In genomic region chr21:26961704-26962103, GRCh38 we compare ENCODE assay signal across 11 cellular contexts. TPM values are rescaled to one million over a fixed set of nuclear protein-coding genes. Genes with fewer than 3 reads are reported as not detected.
DNase-seq lines count a peak whose midpoint lies in the region; ATAC-seq and TF ChIP-seq lines count a peak whose summit lies in the region.
"Had no signal": no experiment of that assay in that cellular context is flagged by ENCODE, and none has a peak within 500 bp of the region (broad histone marks: within the 10 kb centered on the region; RNA-seq: fewer than 3 reads in every experiment).

No MANE protein-coding gene starts in this region.

- H3K27ac ChIP-seq in DOHH2 (ENCODE audit: low read depth, low read length) (no peak overlapping the region), KMS-11 (no peak overlapping the region), mesenchymal stem cell (ENCODE audit: low read length, poor library complexity, severe bottlenecking) (no peak overlapping the region), transverse colon (peak overlapping the region in 1 of 4 donors; percentile 72), RWPE1 (no peak overlapping the region)

- no peak for ATAC-seq in sciatic nerve

- CTCF ChIA-PET in RWPE1 (lab: Yijun Ruan, JAX) = no interaction called here

- H3K9ac ChIP-seq in KMS-11 = no peak overlapping the region
- H3K9ac ChIP-seq in mesenchymal stem cell (ENCODE audit: low read length) = peak overlapping the region; percentile 94

- H4K91ac ChIP-seq in mesenchymal stem cell (ENCODE audit: low read length) = no peak overlapping the region

- TF ChIP-seq EP300 in transverse colon (IDR thresholded peaks at IDR 0.05; ENCODE audit: low read depth) = no peak

- peaks cover 10% of the 10 kb centered on the region for H3K79me1 ChIP-seq in mesenchymal stem cell (replicated peaks; ENCODE audit: low read length, poor library complexity, severe bottlenecking)

- 60% methylated on average over 4 of the region's 4 CpGs for WGBS in mesenchymal stem cell
- WGBS in transverse colon (ENCODE audit: low coverage in 1 of 2), 2 donors = 50 to 53% methylated on average over 2 to 4 of the region's 4 CpGs

- intact Hi-C loops in transverse colon (cut with DNase I; ENCODE audit: low total_unique reads) (no loop called here), sciatic nerve (cut with DNase I) (no loop called here)

- no peak for TF ChIP-seq POLR2A in transverse colon (IDR thresholded peaks at IDR 0.05)

- TF ChIP-seq CTCF in DOHH2 (IDR thresholded peaks at IDR 0.05; ENCODE audit: low read depth, low read length, poor library complexity, severe bottlenecking) (peak; percentile 17), KMS-11 (conservative IDR thresholded peaks at IDR 0.05; ENCODE audit: low read depth, low read length) (0 out of 2 replicates have a peak, but pooled peaks have one; percentile 8), astrocyte of the spinal cord (IDR thresholded peaks at IDR 0.05; ENCODE audit: low read depth, low read length) (peak; percentile 19), transverse colon (IDR thresholded peaks at IDR 0.05) (peak in 1 of 5 experiments; percentile 8), RWPE1 (conservative IDR thresholded peaks at IDR 0.05; ENCODE audit: low read depth) (no peak)

- H3K9me3 ChIP-seq in DOHH2 (ENCODE audit: control insufficient read depth, insufficient read depth, low read length) (peaks cover 7% of the 10 kb centered on the region; the same call in 1 of the 2 replicates), mesenchymal stem cell (ENCODE audit: control insufficient read depth, low read length) (no peaks in the 10 kb centered on the region), transverse colon (no peaks in the 10 kb centered on the region)

- no peak overlapping the region for H2AFZ ChIP-seq in KMS-11 (ENCODE audit: low read depth)
- no peak overlapping the region for H2AFZ ChIP-seq in mesenchymal stem cell (ENCODE audit: low read depth, low read length)

- H2BK12ac ChIP-seq in mesenchymal stem cell (ENCODE audit: low read length in 2 of 2) = no peak overlapping the region

- no peaks in the 10 kb centered on the region for H3K36me3 ChIP-seq in DOHH2 (ENCODE audit: control insufficient read depth, low read length)
- H3K36me3 ChIP-seq in KMS-11 (ENCODE audit: insufficient read depth) = no peaks in the 10 kb centered on the region
- H3K36me3 ChIP-seq in mesenchymal stem cell (ENCODE audit: control insufficient read depth in 1 of 2, insufficient read depth in 2 of 2, low read depth in 1 of 2, low read length in 2 of 2) = peaks cover 9 to 30% of the 10 kb centered on the region in 2 experiments
- H3K36me3 ChIP-seq in transverse colon = no peaks in the 10 kb centered on the region

- H4K20me1 ChIP-seq in DOHH2 (ENCODE audit: control insufficient read depth, insufficient read depth, low read depth, low read length) (no peaks in the 10 kb centered on the region), KMS-11 (ENCODE audit: insufficient read depth) (no peaks in the 10 kb centered on the region)

- no peak overlapping the region for H2BK120ac ChIP-seq in mesenchymal stem cell (ENCODE audit: low read depth, low read length)

- H2AK5ac ChIP-seq in mesenchymal stem cell (ENCODE audit: low read length, severe bottlenecking) = no peak overlapping the region

- no peak overlapping the region for H4K8ac ChIP-seq in mesenchymal stem cell (ENCODE audit: low read length)

- no peaks in the 10 kb centered on the region for H3K79me2 ChIP-seq in DOHH2 (ENCODE audit: control insufficient read depth, low read length)
- H3K79me2 ChIP-seq in KMS-11 (ENCODE audit: insufficient read depth, low read depth) = no peaks in the 10 kb centered on the region

- no peak overlapping the region for H3K14ac ChIP-seq in mesenchymal stem cell (ENCODE audit: low read length in 2 of 2)

- no peak overlapping the region for H3K18ac ChIP-seq in mesenchymal stem cell (ENCODE audit: low read depth in 1 of 2, low read length in 2 of 2)

- H3K23ac ChIP-seq in mesenchymal stem cell (ENCODE audit: low read length in 2 of 2) = no peak overlapping the region

- no peak overlapping the region for H3K4ac ChIP-seq in mesenchymal stem cell (ENCODE audit: low read depth in 1 of 2, low read length in 2 of 2)

- H2BK15ac ChIP-seq in mesenchymal stem cell (ENCODE audit: low read depth, poor library complexity, severe bottlenecking) = no peak overlapping the region

- no peaks in the 10 kb centered on the region for H3K4me1 ChIP-seq in DOHH2 (ENCODE audit: control insufficient read depth, low read length)
- H3K4me1 ChIP-seq in KMS-11 (ENCODE audit: low read depth, poor library complexity, severe bottlenecking) = no peaks in the 10 kb centered on the region
- peaks cover 1% of the 10 kb centered on the region for H3K4me1 ChIP-seq in mesenchymal stem cell (ENCODE audit: control insufficient read depth, insufficient read depth, low read depth, low read length)
- peaks cover 0 to 11% (median 0%) of the 10 kb centered on the region in 4 donors for H3K4me1 ChIP-seq in transverse colon

- in situ Hi-C loops in astrocyte of the spinal cord (cut with HindIII; ENCODE audit: low sequenced_read_pairs) = no loop called here
- in situ Hi-C loops in transverse colon (cut with MboI; ENCODE audit: low pct_ligation_motif_present in 1 of 4, low pct_unique_long_range_greater_than_20kb in 1 of 4, low sequenced_read_pairs in 3 of 4) = no loop called here

- H2BK5ac ChIP-seq in mesenchymal stem cell (ENCODE audit: low read depth, low read length, poor library complexity, severe bottlenecking) = no peak overlapping the region

- H3F3A ChIP-seq in DOHH2 (ENCODE audit: control insufficient read depth, insufficient read depth) = no peaks in the 10 kb centered on the region

- H3K27me3 ChIP-seq in DOHH2 (ENCODE audit: control insufficient read depth, low read length) (no peaks in the 10 kb centered on the region), KMS-11 (ENCODE audit: insufficient read depth, low read depth) (no peaks in the 10 kb centered on the region), mesenchymal stem cell (ENCODE audit: control insufficient read depth in 1 of 2, insufficient read depth in 1 of 2, low read length in 2 of 2) (no peaks in the 10 kb centered on the region), transverse colon (peaks cover 19% of the 10 kb centered on the region)

- no peak overlapping the region for H3K4me2 ChIP-seq in DOHH2 (ENCODE audit: low read length)
- no peak overlapping the region for H3K4me2 ChIP-seq in KMS-11
- no peak overlapping the region for H3K4me2 ChIP-seq in mesenchymal stem cell (ENCODE audit: low read length, poor library complexity, severe bottlenecking)

- no peaks in the 10 kb centered on the region for H3K9me2 ChIP-seq in DOHH2 (replicated peaks; ENCODE audit: control insufficient read depth, low read length)

- POLR2A ChIA-PET in RWPE1 (lab: Yijun Ruan, JAX; ENCODE audit: low non-redundant PET) = no interaction called here

- DNase-seq in astrocyte of the spinal cord (ENCODE audit: low read depth, low spot score) (no peak), mesenchymal stem cell (no peak), NCI-H1105 treated with DMSO at 0.1 percent for 48 hours (lab: John Stamatoyannopoulos, UW) (no peak), transverse colon (no peak), RWPE1 (ENCODE audit: low spot score) (no peak), sciatic nerve (ENCODE audit: low spot score) (no peak)
- DNase-seq: activated CD4-positive, alpha-beta T cell treated with anti-CD3 and anti-CD28 coated beads, Interleukin-2, amount 50 U/mL, for 48 hours; amygdala; foreskin melanocyte had no signal

- H3K4me3 ChIP-seq in DOHH2 (ENCODE audit: low read length) (no peak overlapping the region), KMS-11 (IDR thresholded peaks at IDR 0.05; ENCODE audit: insufficient read depth, low read depth, low read length) (no peak overlapping the region), astrocyte of the spinal cord (ENCODE audit: low read depth, low read length) (no peak overlapping the region), mesenchymal stem cell (ENCODE audit: insufficient read depth in 1 of 2, low read depth in 1 of 2, low read length in 2 of 2) (peak overlapping the region in 1 of 2 experiments; percentile 86), transverse colon (no peak overlapping the region)

RNA-seq across cellular contexts. Expression of gene ADAMTS5, which starts 5.2 kb away (rescaled TPM):
- polyA plus RNA-seq in mesenchymal stem cell (2013, experiment 1 of 2) = 5.6 TPM
- 5.6 TPM for polyA plus RNA-seq in mesenchymal stem cell (2013, experiment 2 of 2)
- total RNA-seq in transverse colon (10 to 100 TPM in 1 of 4 donors, 1 to 10 TPM in 3; 6.6 to 12.9 (median 8.9) TPM), sciatic nerve (10.0 TPM)
